ENCODE assay signal across 1 cellular context in genomic region chr12:6937481-6938352, GRCh38.
TF ChIP-seq lines count a peak whose summit lies in the region.

No MANE protein-coding gene starts in this region.

TF ChIP-seq in HEK293, 187 proteins besides CTCF, POLR2A, EP300 and RAD21 (continued from another document):
- TF ChIP-seq KLF17 (tag by site-specific recombination; IDR thresholded peaks at IDR 0.05), result peak; percentile 93
- TF ChIP-seq PRDM4 (tag by site-specific recombination; IDR thresholded peaks at IDR 0.05), result no peak
- no peak for TF ChIP-seq TSHZ1 (tag by site-specific recombination; IDR thresholded peaks at IDR 0.05; ENCODE audit: borderline replicate concordance)
